Comparison of ENCODE assay signal across 2 cellular contexts in the genomic region with DNA sequence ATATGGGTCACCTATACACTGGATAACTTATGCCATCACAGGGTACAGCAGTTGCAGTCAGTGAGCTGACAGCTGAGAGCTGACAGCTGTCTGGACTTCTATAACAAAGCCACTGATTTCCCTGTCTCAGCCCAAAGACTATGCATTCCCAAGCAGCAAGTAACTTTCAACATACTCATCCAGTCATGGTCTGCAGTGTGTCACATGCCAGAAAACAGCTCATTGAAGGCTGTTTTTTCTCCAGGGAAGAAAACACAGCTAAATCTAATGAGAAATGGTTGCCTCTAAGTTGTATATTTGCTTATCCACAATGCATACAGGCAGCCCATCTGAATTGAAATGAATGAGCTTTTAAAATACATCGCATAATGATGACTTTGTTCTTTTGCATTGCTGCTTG.
TF ChIP-seq lines count a peak whose summit lies in the region.

No MANE protein-coding gene starts in this region.

TF ChIP-seq in IMR-90, 13 proteins besides CTCF, POLR2A, EP300 and RAD21:
- TF ChIP-seq, protein P1, sequence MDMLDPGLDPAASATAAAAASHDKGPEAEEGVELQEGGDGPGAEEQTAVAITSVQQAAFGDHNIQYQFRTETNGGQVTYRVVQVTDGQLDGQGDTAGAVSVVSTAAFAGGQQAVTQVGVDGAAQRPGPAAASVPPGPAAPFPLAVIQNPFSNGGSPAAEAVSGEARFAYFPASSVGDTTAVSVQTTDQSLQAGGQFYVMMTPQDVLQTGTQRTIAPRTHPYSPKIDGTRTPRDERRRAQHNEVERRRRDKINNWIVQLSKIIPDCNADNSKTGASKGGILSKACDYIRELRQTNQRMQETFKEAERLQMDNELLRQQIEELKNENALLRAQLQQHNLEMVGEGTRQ (IDR thresholded peaks at IDR 0.05; ENCODE audit: low read depth, low read length), result peak; percentile 25; the same call in 1 of the 2 replicates
- TF ChIP-seq RFX5 (IDR thresholded peaks at IDR 0.05; ENCODE audit: low read depth, low read length) (no peak), MAFK (IDR thresholded peaks at IDR 0.05; ENCODE audit: low read depth, low read length) (no peak), RCOR1 (IDR thresholded peaks at IDR 0.05; ENCODE audit: insufficient replicate concordance, low read length) (no peak)

TF ChIP-seq in HepG2, 621 proteins besides CTCF, POLR2A, EP300 and RAD21:
- TF ChIP-seq EED (CRISPR knock-in tag; IDR thresholded peaks at IDR 0.05) (no peak), NFIB (CRISPR knock-in tag; IDR thresholded peaks at IDR 0.05; ENCODE audit: borderline replicate concordance) (no peak), ZNF367 (CRISPR knock-in tag; IDR thresholded peaks at IDR 0.05; ENCODE audit: borderline replicate concordance) (no peak), ZNF446 (CRISPR knock-in tag; IDR thresholded peaks at IDR 0.05) (no peak), ASH2L (IDR thresholded peaks at IDR 0.05; ENCODE audit: insufficient read length, low read depth, low read length) (no peak), ZNF451 (CRISPR knock-in tag; IDR thresholded peaks at IDR 0.05) (no peak), ZSCAN21 (CRISPR knock-in tag; IDR thresholded peaks at IDR 0.05; ENCODE audit: borderline replicate concordance) (no peak), EHMT2 (IDR thresholded peaks at IDR 0.05; ENCODE audit: borderline replicate concordance, low read depth, low read length) (no peak), ZNF777 (CRISPR knock-in tag; IDR thresholded peaks at IDR 0.05) (no peak)
- TF ChIP-seq, protein P2, sequence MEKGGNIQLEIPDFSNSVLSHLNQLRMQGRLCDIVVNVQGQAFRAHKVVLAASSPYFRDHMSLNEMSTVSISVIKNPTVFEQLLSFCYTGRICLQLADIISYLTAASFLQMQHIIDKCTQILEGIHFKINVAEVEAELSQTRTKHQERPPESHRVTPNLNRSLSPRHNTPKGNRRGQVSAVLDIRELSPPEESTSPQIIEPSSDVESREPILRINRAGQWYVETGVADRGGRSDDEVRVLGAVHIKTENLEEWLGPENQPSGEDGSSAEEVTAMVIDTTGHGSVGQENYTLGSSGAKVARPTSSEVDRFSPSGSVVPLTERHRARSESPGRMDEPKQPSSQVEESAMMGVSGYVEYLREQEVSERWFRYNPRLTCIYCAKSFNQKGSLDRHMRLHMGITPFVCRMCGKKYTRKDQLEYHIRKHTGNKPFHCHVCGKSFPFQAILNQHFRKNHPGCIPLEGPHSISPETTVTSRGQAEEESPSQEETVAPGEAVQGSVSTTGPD (CRISPR knock-in tag; IDR thresholded peaks at IDR 0.05), result no peak
- TF ChIP-seq, protein P3, sequence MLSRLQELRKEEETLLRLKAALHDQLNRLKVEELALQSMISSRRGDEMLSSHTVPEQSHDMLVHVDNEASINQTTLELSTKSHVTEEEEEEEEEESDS (CRISPR knock-in tag; IDR thresholded peaks at IDR 0.05; ENCODE audit: borderline replicate concordance), result no peak
- TF ChIP-seq, protein P4, sequence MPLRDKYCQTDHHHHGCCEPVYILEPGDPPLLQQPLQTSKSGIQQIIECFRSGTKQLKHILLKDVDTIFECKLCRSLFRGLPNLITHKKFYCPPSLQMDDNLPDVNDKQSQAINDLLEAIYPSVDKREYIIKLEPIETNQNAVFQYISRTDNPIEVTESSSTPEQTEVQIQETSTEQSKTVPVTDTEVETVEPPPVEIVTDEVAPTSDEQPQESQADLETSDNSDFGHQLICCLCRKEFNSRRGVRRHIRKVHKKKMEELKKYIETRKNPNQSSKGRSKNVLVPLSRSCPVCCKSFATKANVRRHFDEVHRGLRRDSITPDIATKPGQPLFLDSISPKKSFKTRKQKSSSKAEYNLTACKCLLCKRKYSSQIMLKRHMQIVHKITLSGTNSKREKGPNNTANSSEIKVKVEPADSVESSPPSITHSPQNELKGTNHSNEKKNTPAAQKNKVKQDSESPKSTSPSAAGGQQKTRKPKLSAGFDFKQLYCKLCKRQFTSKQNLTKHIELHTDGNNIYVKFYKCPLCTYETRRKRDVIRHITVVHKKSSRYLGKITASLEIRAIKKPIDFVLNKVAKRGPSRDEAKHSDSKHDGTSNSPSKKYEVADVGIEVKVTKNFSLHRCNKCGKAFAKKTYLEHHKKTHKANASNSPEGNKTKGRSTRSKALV (CRISPR knock-in tag; IDR thresholded peaks at IDR 0.05), result no peak
